ENCODE assay signal across 9 cellular contexts in genomic region chr11:115505165-115505564, GRCh38. TPM values are rescaled to one million over a fixed set of nuclear protein-coding genes. Genes with fewer than 3 reads are reported as not detected.
DNase-seq lines count a peak whose midpoint lies in the region; ATAC-seq and TF ChIP-seq lines count a peak whose summit lies in the region.
"Had no signal": no experiment of that assay in that cellular context is flagged by ENCODE, and none has a peak within 500 bp of the region (broad histone marks: within the 10 kb centered on the region; RNA-seq: fewer than 3 reads in every experiment).

No MANE protein-coding gene starts in this region.

- no peak for DNase-seq in GM23248
- no peak for DNase-seq in PC-3
- DNase-seq in psoas muscle, result no peak
- DNase-seq in KBM-7, result no peak
- DNase-seq in GOT3 (lab: John Stamatoyannopoulos, UW), result no peak
- DNase-seq: activated naive CD4-positive, alpha-beta T cell treated with Interleukin-2 at 50 U/mL for 16 hours had no signal

- H3F3A ChIP-seq in GM23248 (ENCODE audit: insufficient read depth) (no peaks in the 10 kb centered on the region), PC-3 (ENCODE audit: low read length, unreplicated experiment) (no peaks in the 10 kb centered on the region)

- H3K4me3 ChIP-seq in GM23248, result peak overlapping the region; percentile 67
- peak overlapping the region; percentile 64; the same call in 1 of the 2 replicates for H3K4me3 ChIP-seq in PC-3 (ENCODE audit: low read length)
- peak overlapping the region; percentile 58 to 79 for H3K4me3 ChIP-seq in gastroesophageal sphincter
- H3K4me3 ChIP-seq in psoas muscle, result peak overlapping the region; percentile 72

- POLR2A ChIA-PET in PC-3 (lab: Charles Lee; ENCODE audit: unreplicated experiment), result no interaction called here

- no peak for TF ChIP-seq POLR2A in gastroesophageal sphincter (IDR thresholded peaks at IDR 0.05)

- H3K27ac ChIP-seq in GM23248, result no peak overlapping the region
- no peak overlapping the region for H3K27ac ChIP-seq in PC-3 (ENCODE audit: low read length)
- H3K27ac ChIP-seq in gastroesophageal sphincter, result peak overlapping the region in 3 of 4 donors; percentile 87 to 94 (median 88)
- H3K27ac ChIP-seq in psoas muscle, result peak overlapping the region; percentile 83

- in situ Hi-C loops in GM23248 (cut with MboI) (no loop called here), KBM-7 (cut with MboI; ENCODE audit: low pct_unique_long_range_greater_than_20kb, low sequenced_read_pairs) (no loop called here)

- H3K9me2 ChIP-seq in GM23248 (ENCODE audit: insufficient read depth), result no peaks in the 10 kb centered on the region
- no peaks in the 10 kb centered on the region for H3K9me2 ChIP-seq in PC-3 (replicated peaks; ENCODE audit: low read length)

- H4K20me1 ChIP-seq in GM23248 (ENCODE audit: insufficient read depth), result no peaks in the 10 kb centered on the region
- no peaks in the 10 kb centered on the region for H4K20me1 ChIP-seq in PC-3 (ENCODE audit: low read length)

- 17 to 18% methylated on average over 10 of the region's 10 CpGs for WGBS in GM23248 (ENCODE audit: low coverage in 1 of 2, low lambda C conversion rate in 2 of 2, missing lambda C conversion rate in 2 of 2), 2 experiments
- 0 to 7% methylated on average over 7 to 8 of the region's 10 CpGs for WGBS in gastroesophageal sphincter (ENCODE audit: low coverage in 1 of 2), 2 donors
- 10 to 14% (median 13%) methylated on average over 9 to 10 of the region's 10 CpGs for WGBS in psoas muscle, 3 donors

- no peak for TF ChIP-seq EP300 in gastroesophageal sphincter (IDR thresholded peaks at IDR 0.05)

- no TSS peak for BruUV-seq in PC-3 (replicated peaks; lab: Mats Ljungman, UMichigan)

- no peaks in the 10 kb centered on the region for H3K9me3 ChIP-seq in GM23248 (ENCODE audit: low read depth)
- H3K9me3 ChIP-seq in PC-3 (ENCODE audit: low read length), result no peaks in the 10 kb centered on the region
- no peaks in the 10 kb centered on the region for H3K9me3 ChIP-seq in gastroesophageal sphincter
- no peaks in the 10 kb centered on the region for H3K9me3 ChIP-seq in psoas muscle

- CTCF ChIA-PET in PC-3 (lab: Charles Lee), result no interaction called here

- H2AFZ ChIP-seq in GM23248, result peak overlapping the region; percentile 83; the same call in 1 of the 2 replicates
- H2AFZ ChIP-seq in PC-3 (ENCODE audit: low read length), result peak overlapping the region; percentile 83

- H3K36me3 ChIP-seq in GM23248 (ENCODE audit: low read depth) (no peaks in the 10 kb centered on the region), PC-3 (ENCODE audit: low read depth, low read length) (no peaks in the 10 kb centered on the region), gastroesophageal sphincter (no peaks in the 10 kb centered on the region), psoas muscle (ENCODE audit: insufficient read depth in 1 of 2, low read depth in 1 of 2) (no peaks in the 10 kb centered on the region)

- H3K4me1 ChIP-seq in GM23248 (ENCODE audit: insufficient read depth), result no peaks in the 10 kb centered on the region
- H3K4me1 ChIP-seq in PC-3 (ENCODE audit: insufficient read depth, low read length), result no peaks in the 10 kb centered on the region; the same call in 1 of the 2 replicates
- peaks cover 0 to 42% (median 5%) of the 10 kb centered on the region in 3 donors for H3K4me1 ChIP-seq in gastroesophageal sphincter
- peaks cover 6% of the 10 kb centered on the region for H3K4me1 ChIP-seq in psoas muscle

- TF ChIP-seq CTCF in PC-3 (conservative IDR thresholded peaks at IDR 0.05; ENCODE audit: low read depth, low read length) (no peak), gastroesophageal sphincter (IDR thresholded peaks at IDR 0.05) (no peak), psoas muscle (IDR thresholded peaks at IDR 0.05) (no peak)

- H3K4me2 ChIP-seq in GM23248 (ENCODE audit: unreplicated experiment) (peak overlapping the region; percentile 87), PC-3 (ENCODE audit: low read length) (peak overlapping the region; percentile 77)

- H3K79me2 ChIP-seq in GM23248 (ENCODE audit: insufficient read depth) (no peaks in the 10 kb centered on the region), PC-3 (ENCODE audit: low read length) (no peaks in the 10 kb centered on the region)

- H3K27me3 ChIP-seq in GM23248 (replicated peaks; ENCODE audit: insufficient read depth), result peaks cover 42% of the 10 kb centered on the region
- peaks cover 67% of the 10 kb centered on the region for H3K27me3 ChIP-seq in PC-3 (ENCODE audit: low read length)
- H3K27me3 ChIP-seq in gastroesophageal sphincter, result peaks cover 27% of the 10 kb centered on the region
- no peaks in the 10 kb centered on the region for H3K27me3 ChIP-seq in psoas muscle (ENCODE audit: insufficient read depth in 3 of 3, low read length in 2 of 3)

- ATAC-seq in PC-3 (no peak), gastroesophageal sphincter (no peak), psoas muscle (no peak), HG02763 (IDR thresholded peaks at IDR 0.05; ENCODE audit: unreplicated experiment) (no peak), GM18502 (IDR thresholded peaks at IDR 0.05; ENCODE audit: poor library complexity, unreplicated experiment) (no peak)

- H3K9ac ChIP-seq in GM23248 (no peak overlapping the region), PC-3 (ENCODE audit: low read length) (no peak overlapping the region)

- intact Hi-C loops in PC-3 (cut with micrococcal nuclease) (no loop called here), psoas muscle (cut with DNase I) (no loop called here)

RNA-seq across cellular contexts. Expression of gene CADM1, which starts 0.9 kb away (rescaled TPM):
- 0.38 and 1.4 TPM in 2 replicates for total RNA-seq in GM23248 (2014; rRNA removed; shearing (Covaris generic))
- 0.83 and 1.2 TPM in 2 replicates for polyA plus RNA-seq in GM23248 (2016; fragmentation: Nextera tagmentation; extraction: Ambion mirVana)
- total RNA-seq in PC-3 (2014; rRNA removed), result 0.12 and 1.1 TPM in 2 replicates
- total RNA-seq in gastroesophageal sphincter, result 10 to 100 TPM; 10.4 to 23.5 (median 17.1) TPM
- total RNA-seq in psoas muscle, result 10 to 100 TPM in 3 of 4 donors, 1 to 10 TPM in 1; 9.5 to 12.4 (median 10.1) TPM
- 1 to 10 TPM; 3.1 to 4.4 (median 3.3) TPM for polyA plus RNA-seq in psoas muscle

Comparison
In these comparisons a context has a peak if more than half of its experiments do, and no peak if none do; other contexts are left out.
1. H3K27ac ChIP-seq: peak in gastroesophageal sphincter (3 of 4) and psoas muscle (single experiment); none in GM23248 (single experiment) and PC-3 (single experiment).
2. Peak in every context shown above with its lines, with median percentiles within 50 percentile points of each other: H3K4me3 ChIP-seq.